In genomic region chr12:121255433-121255832, GRCh38 we compare ENCODE assay signal across 2 cellular contexts.
TF ChIP-seq lines count a peak whose summit lies in the region.

No MANE protein-coding gene starts in this region.

TF ChIP-seq in SK-N-SH treated with all-trans-retinoic acid at 6 μM for 48 hours, 23 proteins besides CTCF, POLR2A, EP300 and RAD21:
- TF ChIP-seq TSHZ2 (CRISPR knock-in tag; IDR thresholded peaks at IDR 0.05) (no peak), TCF4 (CRISPR knock-in tag; IDR thresholded peaks at IDR 0.05; ENCODE audit: borderline replicate concordance) (no peak), OSR1 (CRISPR knock-in tag; IDR thresholded peaks at IDR 0.05) (no peak), ZC3H10 (CRISPR knock-in tag; IDR thresholded peaks at IDR 0.05) (no peak), ISL1 (CRISPR knock-in tag; IDR thresholded peaks at IDR 0.05) (no peak), CSDC2 (CRISPR knock-in tag; IDR thresholded peaks at IDR 0.05) (no peak), ARNTL (CRISPR knock-in tag; IDR thresholded peaks at IDR 0.05; ENCODE audit: borderline replicate concordance, low read depth) (no peak), TOX (CRISPR knock-in tag; IDR thresholded peaks at IDR 0.05; ENCODE audit: borderline replicate concordance) (no peak), PPARA (CRISPR knock-in tag; IDR thresholded peaks at IDR 0.05; ENCODE audit: borderline replicate concordance) (no peak), ZNF70 (CRISPR knock-in tag; IDR thresholded peaks at IDR 0.05) (no peak), ZNF8 (CRISPR knock-in tag; IDR thresholded peaks at IDR 0.05) (no peak), CSRNP3 (CRISPR knock-in tag; IDR thresholded peaks at IDR 0.05) (no peak), ZFP3 (CRISPR knock-in tag; IDR thresholded peaks at IDR 0.05) (no peak), RARB (CRISPR knock-in tag; IDR thresholded peaks at IDR 0.05) (no peak)

TF ChIP-seq in SK-N-SH, 30 proteins besides CTCF, POLR2A, EP300 and RAD21:
- TF ChIP-seq RFX5 (IDR thresholded peaks at IDR 0.05; ENCODE audit: low read length) (no peak), TAF1 (IDR thresholded peaks at IDR 0.05; ENCODE audit: borderline replicate concordance, low read depth, low read length) (no peak), YY1 (IDR thresholded peaks at IDR 0.05; ENCODE audit: low read depth) (no peak), ELF1 (IDR thresholded peaks at IDR 0.05) (no peak), GATA2 (CRISPR knock-in tag; IDR thresholded peaks at IDR 0.05) (no peak), FOXJ3 (CRISPR knock-in tag; IDR thresholded peaks at IDR 0.05) (no peak), EZH2phosphoT487 (IDR thresholded peaks at IDR 0.05; ENCODE audit: borderline replicate concordance, low read depth) (no peak), MEF2A (IDR thresholded peaks at IDR 0.05; ENCODE audit: borderline replicate concordance, low read depth) (no peak), TEAD4 (IDR thresholded peaks at IDR 0.05; ENCODE audit: borderline replicate concordance, insufficient read depth) (no peak)
